Comparison of ENCODE assay signal across 8 cellular contexts in the genomic region with DNA sequence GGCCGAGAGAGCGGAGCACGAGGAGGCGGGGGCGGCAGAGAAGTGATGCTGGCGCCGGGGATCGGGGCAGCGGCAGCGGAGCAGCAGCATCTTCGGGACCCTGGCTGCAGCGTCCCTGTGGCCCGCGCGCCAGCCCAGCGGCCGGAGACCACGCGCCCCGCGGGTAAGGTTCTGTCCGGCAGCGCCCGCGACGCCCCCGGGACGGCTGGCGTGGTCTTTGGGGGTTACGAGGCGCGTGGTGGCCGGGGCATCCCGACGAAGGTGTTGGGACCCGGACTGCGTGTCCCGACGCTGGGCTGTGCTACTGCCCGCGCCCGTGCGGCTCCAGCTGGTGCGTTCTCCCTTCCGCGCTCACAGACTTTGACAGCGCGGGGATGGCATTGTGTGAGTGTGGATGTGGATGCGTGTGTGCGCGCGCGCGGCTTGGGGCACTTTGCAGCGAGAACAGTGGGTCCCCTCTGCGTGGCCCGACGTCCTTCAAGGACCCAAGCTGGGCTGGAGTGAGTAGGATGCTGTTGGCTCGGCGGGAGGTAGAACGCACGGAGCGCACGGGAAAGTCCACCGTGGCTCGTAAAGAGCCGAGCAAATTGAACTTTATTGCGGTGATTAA. TPM values are rescaled to one million over a fixed set of nuclear protein-coding genes. Genes with fewer than 3 reads are reported as not detected.
DNase-seq lines count a peak whose midpoint lies in the region; ATAC-seq, FAIRE-seq and TF ChIP-seq lines count a peak whose summit lies in the region.

No MANE protein-coding gene starts in this region.

- H2BK5ac ChIP-seq in trophoblast cell (ENCODE audit: low read depth, low read length, poor library complexity), result no peak overlapping the region

- H3K36me3 ChIP-seq in heart right ventricle, result no peaks in the 10 kb centered on the region
- H3K36me3 ChIP-seq in trophoblast cell (ENCODE audit: control insufficient read depth in 1 of 2, insufficient read depth in 2 of 2, low read length in 2 of 2), result no peaks in the 10 kb centered on the region

- H3K79me2 ChIP-seq in trophoblast cell (ENCODE audit: control insufficient read depth, insufficient read depth, low read length, poor library complexity), result no peaks in the 10 kb centered on the region

- FAIRE-seq in H54 (lab: Jason Lieb, UNC), result no peak

- no peak overlapping the region for H3K23ac ChIP-seq in trophoblast cell (ENCODE audit: low read length)

- H3K9ac ChIP-seq in trophoblast cell (ENCODE audit: low read length), result no peak overlapping the region

- H3K36me3 Mint-ChIP-seq in activated naive CD4-positive, alpha-beta T cell treated with anti-CD3 and anti-CD28 coated beads, Interleukin-2, amount 50 U/mL, for 24 hours, result peaks cover 1% of the 10 kb centered on the region

- no peak overlapping the region for H3K27ac Mint-ChIP-seq in activated naive CD4-positive, alpha-beta T cell treated with anti-CD3 and anti-CD28 coated beads, Interleukin-2, amount 50 U/mL, for 24 hours

- no peak overlapping the region for H4K8ac ChIP-seq in trophoblast cell (ENCODE audit: low read depth, low read length)

- H3K4me1 ChIP-seq in heart right ventricle (peaks cover 0 to 24% (median 17%) of the 10 kb centered on the region in 9 donors), trophoblast cell (ENCODE audit: control insufficient read depth in 1 of 2, insufficient read depth in 2 of 2, low read length in 2 of 2) (peaks cover 10 to 11% of the 10 kb centered on the region in 2 experiments)

- H3K4me1 Mint-ChIP-seq in activated naive CD4-positive, alpha-beta T cell treated with anti-CD3 and anti-CD28 coated beads, Interleukin-2, amount 50 U/mL, for 24 hours, result peaks cover 20% of the 10 kb centered on the region

- H3K4me3 Mint-ChIP-seq in activated naive CD4-positive, alpha-beta T cell treated with anti-CD3 and anti-CD28 coated beads, Interleukin-2, amount 50 U/mL, for 24 hours, result peak overlapping the region; percentile 79

- no peak overlapping the region for H2BK120ac ChIP-seq in trophoblast cell (ENCODE audit: insufficient read depth, low read length, poor library complexity)

- intact Hi-C loops in heart right ventricle (cut with DNase I), result no loop called here

- H2AFZ ChIP-seq in trophoblast cell (ENCODE audit: insufficient read depth, low read length, poor library complexity), result peak overlapping the region; percentile 60

- no peak overlapping the region for H3K14ac ChIP-seq in trophoblast cell (ENCODE audit: low read length)

- peak; percentile 19 for ATAC-seq in GM19438 (IDR thresholded peaks at IDR 0.05; ENCODE audit: low read depth, unreplicated experiment)
- peak in 4 of 8 donors; percentile 4 to 58 (median 26) for ATAC-seq in heart right ventricle

- peak in 1 of 9 donors; percentile 3 for TF ChIP-seq CTCF in heart right ventricle (IDR thresholded peaks at IDR 0.05)

- no peak overlapping the region for H2BK12ac ChIP-seq in trophoblast cell (ENCODE audit: low read length)

- peak overlapping the region; percentile 98 for H3K4me2 ChIP-seq in trophoblast cell (ENCODE audit: low read length)

- H3K27me3 ChIP-seq in heart right ventricle, result peaks cover 7 to 82% (median 51%) of the 10 kb centered on the region in 7 donors
- H3K27me3 ChIP-seq in trophoblast cell (ENCODE audit: insufficient read depth, low read length), result peaks cover 9% of the 10 kb centered on the region

- no peak overlapping the region for H3K4ac ChIP-seq in trophoblast cell (ENCODE audit: low read depth, low read length)

- H4K91ac ChIP-seq in trophoblast cell (ENCODE audit: low read depth, low read length), result no peak overlapping the region

- H3K9me3 Mint-ChIP-seq in activated naive CD4-positive, alpha-beta T cell treated with anti-CD3 and anti-CD28 coated beads, Interleukin-2, amount 50 U/mL, for 24 hours, result peaks cover 4% of the 10 kb centered on the region

- H3K27me3 Mint-ChIP-seq in activated naive CD4-positive, alpha-beta T cell treated with anti-CD3 and anti-CD28 coated beads, Interleukin-2, amount 50 U/mL, for 24 hours, result peaks cover 41% of the 10 kb centered on the region

- DNase-seq in COR-L47 (lab: John Stamatoyannopoulos, UW), result peak; percentile 23
- peak; percentile 20 for DNase-seq in HT1080 (ENCODE audit: low read depth)
- no peak for DNase-seq in heart right ventricle
- DNase-seq in trophoblast cell, result peak in 1 of 2 donors; percentile 1
- no peak for DNase-seq in OCI-M1 (lab: John Stamatoyannopoulos, UW)
- DNase-seq in H54 (ENCODE audit: insufficient read length, low spot score), result no peak

- peak overlapping the region; percentile 43 to 92 (median 77) for H3K4me3 ChIP-seq in heart right ventricle
- peak overlapping the region; percentile 82 for H3K4me3 ChIP-seq in trophoblast cell (ENCODE audit: low read depth, low read length)

- 0% methylated on average over 65 to 68 of the region's 68 CpGs for WGBS in heart right ventricle, 2 donors
- WGBS in trophoblast cell (ENCODE audit: extremely low coverage, insufficient coverage, insufficient read length), result no CpG with 5 or more reads among the region's 68 CpGs

- no peak overlapping the region for H3K18ac ChIP-seq in trophoblast cell (ENCODE audit: low read length)

- H3K9me3 ChIP-seq in heart right ventricle, result no peaks in the 10 kb centered on the region
- H3K9me3 ChIP-seq in trophoblast cell (ENCODE audit: insufficient read depth, low read depth, low read length), result no peaks in the 10 kb centered on the region

- H4K12ac ChIP-seq in trophoblast cell (ENCODE audit: low read depth, low read length), result no peak overlapping the region

- no peak for TF ChIP-seq POLR2A in H54 (IDR thresholded peaks at IDR 0.05; ENCODE audit: low read depth, low read length)

- peaks cover 3% of the 10 kb centered on the region for H3K79me1 ChIP-seq in trophoblast cell (ENCODE audit: low read length)

- H3K27ac ChIP-seq in heart right ventricle (peak overlapping the region in 2 of 10 donors; percentile 81), trophoblast cell (ENCODE audit: low read depth, low read length) (no peak overlapping the region)

- H2AK5ac ChIP-seq in trophoblast cell (ENCODE audit: low read length), result no peak overlapping the region

RNA-seq across cellular contexts. Expression of a gene that starts 0.5 kb away (rescaled TPM):
- 0.80 and 1.4 TPM in 2 replicates for total RNA-seq in HT1080 (2014; rRNA removed; shearing (Covaris generic))
- 0.33 and 0.51 TPM in 2 replicates for polyA plus RNA-seq in HT1080 (2015; cell fraction: cytosol; rRNA removed)
- 0.37 and 0.39 TPM in 2 replicates for polyA plus RNA-seq in HT1080 (2015; cell fraction: nucleus; rRNA removed)
- total RNA-seq in heart right ventricle, result under 1 TPM in 7 of 10 donors, not detected in 3; 0.05 to 0.25 (median 0.08) TPM
- under 1 TPM; 0.03 to 0.15 TPM for polyA plus RNA-seq in heart right ventricle
- 0.42 and 0.47 TPM in 2 replicates for polyA plus RNA-seq in trophoblast cell (2013)

Comparison
In these comparisons a context has a peak if more than half of its experiments do, and no peak if none do; other contexts are left out.
1. DNase-seq: peak in COR-L47 (single experiment) and HT1080 (single experiment); none in heart right ventricle (0 of 2), OCI-M1 (single experiment) and H54 (single experiment).